Comparison of ENCODE assay signal across 26 cellular contexts in the genomic region with DNA sequence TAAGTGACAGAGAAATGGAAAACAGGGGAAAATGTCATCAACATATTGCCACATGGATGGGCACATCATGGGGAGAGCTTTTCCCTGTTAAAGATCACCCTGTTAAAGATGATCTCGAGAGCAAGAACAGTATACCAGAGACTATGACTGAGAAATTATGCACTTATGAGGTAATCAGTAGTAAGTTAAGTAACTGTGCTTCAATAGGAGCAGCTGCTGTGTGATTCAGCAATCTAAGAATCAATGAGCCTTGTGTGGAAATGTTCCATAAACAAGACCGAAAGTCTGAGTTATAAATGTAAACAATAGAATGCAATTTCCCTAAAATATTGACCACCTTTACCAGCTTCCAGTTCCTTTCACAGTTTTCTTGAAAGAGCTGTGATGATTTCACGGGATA.
DNase-seq lines count a peak whose midpoint lies in the region; ATAC-seq, FAIRE-seq and TF ChIP-seq lines count a peak whose summit lies in the region.
"Had no signal": no experiment of that assay in that cellular context is flagged by ENCODE, and none has a peak within 500 bp of the region (broad histone marks: within the 10 kb centered on the region; RNA-seq: fewer than 3 reads in every experiment).

No MANE protein-coding gene starts in this region.

- H3K4me3 ChIP-seq in RWPE2 (ENCODE audit: severe bottlenecking): no peak overlapping the region
- no peak overlapping the region for H3K4me3 ChIP-seq in fibroblast of lung (replicated peaks in 1 of 4; ENCODE audit: control extremely low read depth in 1 of 4, insufficient read depth in 1 of 4, low read depth in 3 of 4, low read length in 4 of 4)
- H3K4me3 ChIP-seq: left ventricle myocardium inferior, tibial nerve had no signal

- no peak for DNase-seq in H54 (ENCODE audit: insufficient read length, low spot score)
- no peak for DNase-seq in RWPE2 (ENCODE audit: low spot score)
- DNase-seq in fibroblast of lung (ENCODE audit: low read depth in 2 of 2): peak; percentile 49 to 83
- DNase-seq in renal cortical epithelial cell (ENCODE audit: low read depth): peak; percentile 50
- no peak for DNase-seq in stimulated activated effector memory CD8-positive, alpha-beta T cell treated with anti-CD3 and anti-CD28 coated beads, Interleukin-12 subunit alpha, Interleukin-12 subunit beta, amount 100 ng/mL, for 72 hours (ENCODE audit: low spot score in 2 of 2)
- DNase-seq in KG1 (lab: John Stamatoyannopoulos, UW): no peak
- DNase-seq in DMS53 treated with DMSO at 0.1 percent for 48 hours (lab: John Stamatoyannopoulos, UW; ENCODE audit: unreplicated experiment): no peak
- DNase-seq: activated CD4-positive, alpha-beta T cell treated with anti-CD3 and anti-CD28 coated beads for 36 hours; activated CD8-positive, alpha-beta memory T cell treated with anti-CD3 and anti-CD28 coated beads, Interleukin-2, amount 10 ng/mL, durations not matched to agents 7 days and 5 days; activated naive CD8-positive, alpha-beta T cell treated with anti-CD3 and anti-CD28 coated beads for 36 hours; DND-41; head of caudate nucleus; Kasumi-1; left ventricle myocardium inferior; NCI-H2171; NCI-H526 treated with DMSO at 0.1 percent for 48 hours; Right ventricle myocardium superior; stimulated activated CD4-positive, alpha-beta T cell treated with anti-CD3 and anti-CD28 coated beads, Interleukin-4, amount 100 ng/mL, for 24 hours; stimulated activated naive CD8-positive, alpha-beta T cell treated with anti-CD3 and anti-CD28 coated beads, Interleukin-15, amount 100 ng/mL, for 72 hours had no signal

- H3K9me3 ChIP-seq in RWPE2 (ENCODE audit: severe bottlenecking) (no peaks in the 10 kb centered on the region), fibroblast of lung (ENCODE audit: control insufficient read depth, insufficient read depth, low read depth, low read length) (no peaks in the 10 kb centered on the region)
- H3K9me3 ChIP-seq: left ventricle myocardium inferior, neutrophil, tibial nerve had no signal

- no peaks in the 10 kb centered on the region for H4K20me1 ChIP-seq in fibroblast of lung (ENCODE audit: control insufficient read depth, extremely low read depth, insufficient read depth, low read length)

- no peaks in the 10 kb centered on the region for H3K79me2 ChIP-seq in fibroblast of lung (ENCODE audit: control insufficient read depth, insufficient read depth, low read length)

- no peak overlapping the region for H3K4me2 ChIP-seq in fibroblast of lung (ENCODE audit: extremely low read depth, insufficient read depth, low read length)

- no peak overlapping the region for H2AFZ ChIP-seq in fibroblast of lung (ENCODE audit: low read length)

- H3K27ac ChIP-seq in RWPE2 (ENCODE audit: poor library complexity, severe bottlenecking) (no peak overlapping the region), fibroblast of lung (ENCODE audit: insufficient read depth, low read length) (no peak overlapping the region)
- H3K27ac ChIP-seq: left ventricle myocardium inferior, neutrophil, tibial nerve had no signal

- H3K27me3 ChIP-seq in RWPE2 (ENCODE audit: insufficient read depth, poor library complexity, severe bottlenecking): no peaks in the 10 kb centered on the region
- no peaks in the 10 kb centered on the region for H3K27me3 ChIP-seq in fibroblast of lung (ENCODE audit: control insufficient read depth, insufficient read depth, low read length)
- H3K27me3 ChIP-seq: neutrophil, tibial nerve had no signal

- H3K4me1 ChIP-seq in RWPE2 (ENCODE audit: insufficient read depth, poor library complexity, severe bottlenecking) (peaks cover 5% of the 10 kb centered on the region), fibroblast of lung (ENCODE audit: control insufficient read depth, extremely low read depth, insufficient read depth, low read length) (no peaks in the 10 kb centered on the region)
- H3K4me1 ChIP-seq: left ventricle myocardium inferior, tibial nerve had no signal

- peak; percentile 93 for FAIRE-seq in H54 (lab: Jason Lieb, UNC)
- FAIRE-seq: bronchial epithelial cell, HTR-8/SVneo, TTC549 had no signal

- H3K36me3 ChIP-seq in RWPE2 (ENCODE audit: low read depth): no peaks in the 10 kb centered on the region
- no peaks in the 10 kb centered on the region for H3K36me3 ChIP-seq in fibroblast of lung (ENCODE audit: control insufficient read depth, insufficient read depth, low read length)
- H3K36me3 ChIP-seq: left ventricle myocardium inferior, neutrophil, tibial nerve had no signal

- no peak overlapping the region for H3K9ac ChIP-seq in fibroblast of lung (ENCODE audit: insufficient read depth, low read length)

- no peak for TF ChIP-seq POLR2A in H54 (IDR thresholded peaks at IDR 0.05; ENCODE audit: low read depth, low read length)

- ATAC-seq in RWPE2 (ENCODE audit: low read depth): peak; percentile 79
- no peak for ATAC-seq in stimulated activated effector memory CD8-positive, alpha-beta T cell treated with anti-CD3 and anti-CD28 coated beads, Interleukin-12 subunit alpha, Interleukin-12 subunit beta, amount 100 ng/mL, for 72 hours
- ATAC-seq: activated CD4-positive, alpha-beta T cell treated with anti-CD3 and anti-CD28 coated beads for 36 hours; activated CD8-positive, alpha-beta memory T cell treated with anti-CD3 and anti-CD28 coated beads, Interleukin-2, amount 10 ng/mL, durations not matched to agents 7 days and 5 days; activated T-helper 17 cell treated with anti-CD3 and anti-CD28 coated beads, Interleukin-2, amount 50 U/mL, for 72 hours; stimulated activated naive CD8-positive, alpha-beta T cell treated with anti-CD3 and anti-CD28 coated beads, Interleukin-15, amount 100 ng/mL, for 72 hours had no signal

- no peak overlapping the region for H3K4me3 Mint-ChIP-seq in stimulated activated effector memory CD8-positive, alpha-beta T cell treated with anti-CD3 and anti-CD28 coated beads, Interleukin-12 subunit alpha, Interleukin-12 subunit beta, amount 100 ng/mL, for 72 hours
- H3K4me3 Mint-ChIP-seq: activated CD4-positive, alpha-beta T cell treated with anti-CD3 and anti-CD28 coated beads for 36 hours; activated CD8-positive, alpha-beta memory T cell treated with anti-CD3 and anti-CD28 coated beads, Interleukin-2, amount 10 ng/mL, durations not matched to agents 7 days and 5 days; activated naive CD8-positive, alpha-beta T cell treated with anti-CD3 and anti-CD28 coated beads for 36 hours; activated T-helper 17 cell treated with anti-CD3 and anti-CD28 coated beads, Interleukin-2, amount 50 U/mL, for 72 hours; B cell; stimulated activated naive CD8-positive, alpha-beta T cell treated with anti-CD3 and anti-CD28 coated beads, Interleukin-15, amount 100 ng/mL, for 72 hours had no signal

- H3K27ac Mint-ChIP-seq in stimulated activated effector memory CD8-positive, alpha-beta T cell treated with anti-CD3 and anti-CD28 coated beads, Interleukin-12 subunit alpha, Interleukin-12 subunit beta, amount 100 ng/mL, for 72 hours: no peak overlapping the region
- H3K27ac Mint-ChIP-seq: activated CD4-positive, alpha-beta T cell treated with anti-CD3 and anti-CD28 coated beads for 36 hours; activated CD8-positive, alpha-beta memory T cell treated with anti-CD3 and anti-CD28 coated beads, Interleukin-2, amount 10 ng/mL, durations not matched to agents 7 days and 5 days; activated naive CD8-positive, alpha-beta T cell treated with anti-CD3 and anti-CD28 coated beads for 36 hours; activated T-helper 17 cell treated with anti-CD3 and anti-CD28 coated beads, Interleukin-2, amount 50 U/mL, for 72 hours; B cell; stimulated activated naive CD8-positive, alpha-beta T cell treated with anti-CD3 and anti-CD28 coated beads, Interleukin-15, amount 100 ng/mL, for 72 hours had no signal

- TF ChIP-seq CTCF in RWPE2 (IDR thresholded peaks at IDR 0.05; ENCODE audit: poor library complexity, severe bottlenecking) (no peak), fibroblast of lung (conservative IDR thresholded peaks at IDR 0.05 in 1 of 2, IDR thresholded peaks at IDR 0.05 in 1 of 2; ENCODE audit: low read depth in 1 of 2, low read length in 2 of 2) (no peak)

- no peaks in the 10 kb centered on the region for H3K36me3 Mint-ChIP-seq in stimulated activated effector memory CD8-positive, alpha-beta T cell treated with anti-CD3 and anti-CD28 coated beads, Interleukin-12 subunit alpha, Interleukin-12 subunit beta, amount 100 ng/mL, for 72 hours
- H3K36me3 Mint-ChIP-seq: activated CD8-positive, alpha-beta memory T cell treated with anti-CD3 and anti-CD28 coated beads, Interleukin-2, amount 10 ng/mL, durations not matched to agents 7 days and 5 days; activated naive CD8-positive, alpha-beta T cell treated with anti-CD3 and anti-CD28 coated beads for 36 hours had no signal

- H3K4me1 Mint-ChIP-seq in stimulated activated effector memory CD8-positive, alpha-beta T cell treated with anti-CD3 and anti-CD28 coated beads, Interleukin-12 subunit alpha, Interleukin-12 subunit beta, amount 100 ng/mL, for 72 hours: no peaks in the 10 kb centered on the region
- H3K4me1 Mint-ChIP-seq: activated CD4-positive, alpha-beta T cell treated with anti-CD3 and anti-CD28 coated beads for 36 hours; activated CD8-positive, alpha-beta memory T cell treated with anti-CD3 and anti-CD28 coated beads, Interleukin-2, amount 10 ng/mL, durations not matched to agents 7 days and 5 days; activated naive CD8-positive, alpha-beta T cell treated with anti-CD3 and anti-CD28 coated beads for 36 hours; activated T-helper 17 cell treated with anti-CD3 and anti-CD28 coated beads, Interleukin-2, amount 50 U/mL, for 72 hours; B cell; stimulated activated naive CD8-positive, alpha-beta T cell treated with anti-CD3 and anti-CD28 coated beads, Interleukin-15, amount 100 ng/mL, for 72 hours had no signal

- H3K9me3 Mint-ChIP-seq in stimulated activated effector memory CD8-positive, alpha-beta T cell treated with anti-CD3 and anti-CD28 coated beads, Interleukin-12 subunit alpha, Interleukin-12 subunit beta, amount 100 ng/mL, for 72 hours: peaks cover 18% of the 10 kb centered on the region
- H3K9me3 Mint-ChIP-seq: activated naive CD8-positive, alpha-beta T cell treated with anti-CD3 and anti-CD28 coated beads for 36 hours had no signal

Comparison
In these comparisons a context has a peak if more than half of its experiments do, and no peak if none do; other contexts are left out.
1. DNase-seq: peak in fibroblast of lung (2 of 2) and renal cortical epithelial cell (single experiment); none in H54 (single experiment), RWPE2 (single experiment), stimulated activated effector memory CD8-positive, alpha-beta T cell treated with anti-CD3 and anti-CD28 coated beads, Interleukin-12 subunit alpha, Interleukin-12 subunit beta, amount 100 ng/mL, for 72 hours (0 of 2), KG1 (single experiment) and DMS53 treated with DMSO at 0.1 percent for 48 hours (single experiment).